In genomic region chr15:57045741-57046382, GRCh38 we compare ENCODE assay signal across 11 cellular contexts.
DNase-seq lines count a peak whose midpoint lies in the region; ATAC-seq and TF ChIP-seq lines count a peak whose summit lies in the region.
"Had no signal": no experiment of that assay in that cellular context is flagged by ENCODE, and none has a peak within 500 bp of the region (broad histone marks: within the 10 kb centered on the region; RNA-seq: fewer than 3 reads in every experiment).

No MANE protein-coding gene starts in this region.

- no peak for TF ChIP-seq EP300 in esophagus muscularis mucosa (IDR thresholded peaks at IDR 0.05)

- no peaks in the 10 kb centered on the region for H3K36me3 ChIP-seq in GM06990 (ENCODE audit: control insufficient read depth, insufficient read depth, low read length)
- no peaks in the 10 kb centered on the region for H3K36me3 ChIP-seq in esophagus muscularis mucosa

- ATAC-seq in GM19043 (IDR thresholded peaks at IDR 0.05; ENCODE audit: low read depth, unreplicated experiment) (peak; percentile 90), HG02623 (IDR thresholded peaks at IDR 0.05; ENCODE audit: unreplicated experiment) (peak; percentile 90), HG03442 (IDR thresholded peaks at IDR 0.05; ENCODE audit: unreplicated experiment) (peak; percentile 84)
- ATAC-seq: activated CD8-positive, alpha-beta memory T cell treated with anti-CD3 and anti-CD28 coated beads, Interleukin-2, amount 10 ng/mL, durations not matched to agents 7 days and 5 days had no signal

- H3K4me1 ChIP-seq in esophagus muscularis mucosa = peaks cover 7 to 24% (median 22%) of the 10 kb centered on the region in 4 donors

- TF ChIP-seq CTCF in GM06990 (IDR thresholded peaks at IDR 0.05; ENCODE audit: insufficient read depth, low read length, poor library complexity, severe bottlenecking) (no peak), esophagus muscularis mucosa (IDR thresholded peaks at IDR 0.05) (no peak)

- no peak for TF ChIP-seq POLR2A in esophagus muscularis mucosa (IDR thresholded peaks at IDR 0.05; ENCODE audit: low read depth)

- intact Hi-C loops in esophagus muscularis mucosa (cut with DNase I) = no loop called here

- WGBS in esophagus muscularis mucosa = 75% methylated on average over 5 of the region's 5 CpGs

- H3K9me3 ChIP-seq in esophagus muscularis mucosa = no peaks in the 10 kb centered on the region

- no peak overlapping the region for H3K27ac ChIP-seq in esophagus muscularis mucosa (replicated peaks in 1 of 4)

- DNase-seq in GM06990 (ENCODE audit: extremely low read depth, insufficient read length) = peak; percentile 45
- no peak for DNase-seq in DMS53 treated with DMSO at 0.1 percent for 48 hours (lab: John Stamatoyannopoulos, UW; ENCODE audit: unreplicated experiment)
- no peak for DNase-seq in effector CD4-positive, alpha-beta T cell
- DNase-seq in D341Med (ENCODE audit: low spot score) = no peak
- DNase-seq in esophagus muscularis mucosa (ENCODE audit: extremely low spot score) = no peak
- DNase-seq: activated CD8-positive, alpha-beta memory T cell treated with anti-CD3 and anti-CD28 coated beads, Interleukin-2, amount 10 ng/mL, durations not matched to agents 7 days and 5 days; GOT3; NCI-H1930 had no signal

- H3K4me3 ChIP-seq in GM06990 (replicated peaks; ENCODE audit: low read depth, low read length) = no peak overlapping the region
- H3K4me3 ChIP-seq in esophagus muscularis mucosa = no peak overlapping the region

- H3K27me3 ChIP-seq in GM06990 (replicated peaks; ENCODE audit: control insufficient read depth, insufficient read depth, low read length) = no peaks in the 10 kb centered on the region
- H3K27me3 ChIP-seq in esophagus muscularis mucosa = no peaks in the 10 kb centered on the region
